In genomic region chr11:88377151-88377550, GRCh38 we compare ENCODE assay signal across 1 cellular context.
A peak's percentile ranks its signal among the peaks of the same experiment; 100 is the strongest.
TF ChIP-seq lines count a peak whose summit lies in the region.

No MANE protein-coding gene starts in this region.

TF ChIP-seq in GM12878, 131 proteins besides CTCF, POLR2A, EP300 and RAD21:
- TF ChIP-seq ATF7 (IDR thresholded peaks at IDR 0.05; ENCODE audit: low read depth), result peak; percentile 35; the same call in 1 of the 2 replicates
- no peak for TF ChIP-seq RBBP5 (conservative IDR thresholded peaks at IDR 0.05)
